ENCODE assay signal across 24 cellular contexts in the genomic region with DNA sequence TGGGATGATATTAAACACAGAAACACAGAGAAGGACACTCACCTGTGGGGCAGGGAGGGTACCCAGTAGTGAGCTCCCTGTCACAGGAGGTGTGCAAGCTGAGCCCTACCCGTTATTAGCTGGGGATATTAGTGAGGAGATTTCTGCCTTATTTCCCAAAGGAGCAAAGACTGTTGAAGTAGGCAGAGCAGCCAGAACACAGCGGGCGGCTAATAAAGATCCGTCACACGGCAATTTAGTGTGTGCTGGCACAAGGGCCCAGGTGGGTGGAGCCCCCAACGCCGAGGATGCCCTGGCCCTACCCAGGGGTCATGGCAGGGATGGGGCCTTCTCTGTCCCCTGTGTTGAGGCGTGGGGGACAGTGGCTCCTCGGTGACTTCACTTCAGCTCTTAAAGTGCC. TPM values are rescaled to one million over a fixed set of nuclear protein-coding genes. Genes with fewer than 3 reads are reported as not detected.
"Had no signal": no experiment of that assay in that cellular context is flagged by ENCODE, and none has a peak within 500 bp of the region (broad histone marks: within the 10 kb centered on the region; RNA-seq: fewer than 3 reads in every experiment).

No MANE protein-coding gene starts in this region.

- H3K27me3 ChIP-seq: pancreas had no signal

- H3K9me3 Mint-ChIP-seq: activated CD4-positive, alpha-beta T cell treated with anti-CD3 and anti-CD28 coated beads, Interleukin-2, amount 10 ng/mL, durations not matched to agents 7 days and 5 days; activated CD8-positive, alpha-beta T cell treated with anti-CD3 and anti-CD28 coated beads for 36 hours; activated naive CD4-positive, alpha-beta T cell treated with anti-CD3 and anti-CD28 coated beads, Interleukin-2, amount 50 U/mL, for 24 hours; dendritic cell treated with granulocyte-macrophage colony-stimulating factor and Interleukin-4, amounts not matched to agents 40 ng/mL and 50 ng/mL, for 4 days; stimulated activated naive CD8-positive, alpha-beta T cell treated with anti-CD3 and anti-CD28 coated beads, Interleukin-15, Interleukin-2, amounts not matched to agents 100 ng/mL and 50 ng/mL, for 24 hours had no signal

- H3K36me3 ChIP-seq: neutrophil, pancreas, thyroid gland, upper lobe of right lung had no signal

- DNase-seq: activated CD4-positive, alpha-beta T cell treated with anti-CD3 and anti-CD28 coated beads, Interleukin-2, amount 10 ng/mL, durations not matched to agents 7 days and 5 days; activated CD4-positive, CD25-positive, alpha-beta regulatory T cell treated with anti-CD3 and anti-CD28 coated beads, Interleukin-2, amount 50 U/mL, for 72 hours; activated gamma-delta T cell treated with Interleukin-2 at 50 U/mL for 16 hours; activated T-cell treated with anti-CD3 and anti-CD28 coated beads, Interleukin-2, amount 50 U/mL, for 1 hour; effector CD4-positive, alpha-beta T cell; naive thymus-derived CD4-positive, alpha-beta T cell; pancreas; stimulated activated CD4-positive, alpha-beta T cell treated with anti-CD3 and anti-CD28 coated beads, Interleukin-12 subunit alpha, Interleukin-12 subunit beta, amount 100 ng/mL, for 4 hours; stimulated activated CD4-positive, alpha-beta T cell treated with anti-CD3 and anti-CD28 coated beads, Interleukin-4, amount 100 ng/mL, for 4 hours; substantia nigra; thyroid gland; upper lobe of right lung had no signal

- H3K27ac ChIP-seq: body of pancreas, foreskin keratinocyte, neutrophil, pancreas, psoas muscle, thyroid gland, upper lobe of right lung had no signal

- H3K27ac Mint-ChIP-seq: activated CD4-positive, alpha-beta T cell treated with anti-CD3 and anti-CD28 coated beads, Interleukin-2, amount 10 ng/mL, durations not matched to agents 7 days and 5 days; activated CD8-positive, alpha-beta T cell treated with anti-CD3 and anti-CD28 coated beads for 36 hours; activated naive CD4-positive, alpha-beta T cell treated with anti-CD3 and anti-CD28 coated beads, Interleukin-2, amount 50 U/mL, for 24 hours; dendritic cell treated with granulocyte-macrophage colony-stimulating factor and Interleukin-4, amounts not matched to agents 40 ng/mL and 50 ng/mL, for 4 days; stimulated activated naive CD8-positive, alpha-beta T cell treated with anti-CD3 and anti-CD28 coated beads, Interleukin-15, Interleukin-2, amounts not matched to agents 100 ng/mL and 50 ng/mL, for 24 hours had no signal

- H3K4me3 Mint-ChIP-seq: activated CD4-positive, alpha-beta T cell treated with anti-CD3 and anti-CD28 coated beads, Interleukin-2, amount 10 ng/mL, durations not matched to agents 7 days and 5 days; activated CD8-positive, alpha-beta T cell treated with anti-CD3 and anti-CD28 coated beads for 36 hours; activated naive CD4-positive, alpha-beta T cell treated with anti-CD3 and anti-CD28 coated beads, Interleukin-2, amount 50 U/mL, for 24 hours; dendritic cell treated with granulocyte-macrophage colony-stimulating factor and Interleukin-4, amounts not matched to agents 40 ng/mL and 50 ng/mL, for 4 days; naive thymus-derived CD4-positive, alpha-beta T cell; stimulated activated naive CD8-positive, alpha-beta T cell treated with anti-CD3 and anti-CD28 coated beads, Interleukin-15, Interleukin-2, amounts not matched to agents 100 ng/mL and 50 ng/mL, for 24 hours had no signal

- H3K4me1 ChIP-seq: foreskin keratinocyte, pancreas, psoas muscle had no signal

- H3K36me3 Mint-ChIP-seq: activated naive CD4-positive, alpha-beta T cell treated with anti-CD3 and anti-CD28 coated beads, Interleukin-2, amount 50 U/mL, for 24 hours had no signal

- H3K9me3 ChIP-seq: body of pancreas, neutrophil, pancreas, psoas muscle, thyroid gland, upper lobe of right lung had no signal

- ATAC-seq: body of pancreas; left lobe of liver; naive thymus-derived CD4-positive, alpha-beta T cell had no signal

- H3K4me3 ChIP-seq: body of pancreas, lung, pancreas, psoas muscle, thyroid gland, upper lobe of right lung had no signal

RNA-seq across cellular contexts. Expression of a gene that starts 8.3 kb away (rescaled TPM):
- total RNA-seq: activated CD4-positive, alpha-beta T cell treated with anti-CD3 and anti-CD28 coated beads, Interleukin-2, amount 10 ng/mL, durations not matched to agents 7 days and 5 days; activated CD8-positive, alpha-beta T cell treated with anti-CD3 and anti-CD28 coated beads for 36 hours; skeletal muscle tissue; T-helper 2 cell treated with Interferon-gamma antibody and Interleukin-4, amounts not matched to agents 100 ng/mL and 5 ng/mL, for 36 hours had no signal
